ENCODE assay signal across 21 cellular contexts in genomic region chr5:82480331-82480730, GRCh38.
"Had no signal": no experiment of that assay in that cellular context is flagged by ENCODE, and none has a peak within 500 bp of the region (broad histone marks: within the 10 kb centered on the region; RNA-seq: fewer than 3 reads in every experiment).

No MANE protein-coding gene starts in this region.

- H3K4me3 ChIP-seq: ascending aorta, mucosa of descending colon, sigmoid colon, testis, transverse colon had no signal

- ATAC-seq: activated CD4-positive, alpha-beta T cell treated with anti-CD3 and anti-CD28 coated beads for 36 hours; activated T-cell treated with anti-CD3 and anti-CD28 coated beads, Interleukin-2, amount 50 U/mL, for 72 hours; esophagus mucosa; left ventricle myocardium superior; mucosa of descending colon; natural killer cell treated with Interleukin-12 subunit alpha and Interleukin-12 subunit beta and Interleukin-15 and Interleukin-18, amount 100 ng/mL, for 72 hours had no signal

- H3K9me3 ChIP-seq: ascending aorta, mucosa of descending colon, sigmoid colon, testis, transverse colon had no signal

- H3K4me1 ChIP-seq: ascending aorta, sigmoid colon, testis, transverse colon had no signal

- H3K27me3 ChIP-seq: ascending aorta, sigmoid colon, testis, transverse colon had no signal

- DNase-seq: activated CD4-positive, alpha-beta T cell treated with anti-CD3 and anti-CD28 coated beads for 36 hours; activated CD4-positive, CD25-positive, alpha-beta regulatory T cell; activated naive CD4-positive, alpha-beta T cell treated with Interleukin-2 at 50 U/mL for 16 hours; activated naive CD8-positive, alpha-beta T cell treated with anti-CD3 and anti-CD28 coated beads for 36 hours; activated T-cell treated with anti-CD3 and anti-CD28 coated beads for 4 hours; activated T-cell treated with anti-CD3 and anti-CD28 coated beads, Interleukin-2, amount 50 U/mL, for 72 hours; central memory CD4-positive, alpha-beta T cell; endodermal cell; islet precursor cell; left ventricle myocardium superior; mucosa of descending colon; sigmoid colon; small intestine; stimulated activated CD4-positive, alpha-beta T cell treated with anti-CD3 and anti-CD28 coated beads, Interleukin-15, amount 100 ng/mL, for 24 hours; stimulated activated CD4-positive, alpha-beta T cell treated with anti-CD3 and anti-CD28 coated beads, Interleukin-2, amount 100 ng/mL, for 24 hours; stimulated activated naive CD4-positive, alpha-beta T cell; testis; transverse colon had no signal

- H3K27ac ChIP-seq: ascending aorta, sigmoid colon, testis, transverse colon had no signal

- H3K36me3 ChIP-seq: ascending aorta, sigmoid colon, transverse colon had no signal
